In the genomic region with DNA sequence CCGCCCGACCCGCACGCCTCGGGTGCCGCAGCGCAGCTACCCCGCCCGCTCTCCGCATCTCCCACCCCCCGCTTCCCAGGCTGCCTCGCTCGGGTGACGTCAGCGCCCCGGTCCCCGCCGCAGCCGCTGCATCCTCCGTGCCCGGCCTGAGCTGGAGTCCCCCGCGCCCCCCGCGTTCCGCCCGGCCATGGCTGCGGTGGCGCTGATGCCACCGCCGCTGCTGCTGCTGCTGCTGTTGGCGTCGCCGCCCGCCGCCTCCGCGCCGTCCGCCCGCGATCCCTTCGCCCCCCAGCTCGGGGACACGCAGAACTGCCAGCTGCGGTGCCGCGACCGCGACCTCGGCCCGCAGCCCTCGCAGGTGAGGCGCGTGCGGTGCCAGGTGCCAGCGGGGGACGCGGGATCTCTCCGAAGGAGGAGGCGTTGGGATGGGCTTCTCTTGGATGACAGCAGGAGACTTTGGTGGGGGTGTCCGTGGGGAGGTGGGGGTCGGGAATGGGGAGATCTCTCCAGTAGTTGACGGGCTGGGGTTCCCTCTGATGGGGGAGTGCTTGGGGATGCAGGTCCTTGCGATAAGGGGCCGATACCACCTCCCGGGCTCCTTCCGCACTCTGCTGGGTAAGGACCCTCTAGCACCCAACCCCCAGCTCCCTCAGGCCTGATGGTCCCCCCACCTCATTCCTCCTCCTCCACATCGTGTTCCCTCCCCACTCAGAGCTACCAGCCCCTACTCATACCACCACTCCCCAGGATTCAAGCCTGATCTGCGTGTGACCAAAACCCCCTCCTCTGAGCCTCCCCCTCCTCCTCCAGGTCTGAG, we compare ENCODE assay signal across 8 cellular contexts. TPM values are rescaled to one million over a fixed set of nuclear protein-coding genes. Genes with fewer than 3 reads are reported as not detected.
DNase-seq lines count a peak whose midpoint lies in the region; ATAC-seq and TF ChIP-seq lines count a peak whose summit lies in the region.
"Had no signal": no experiment of that assay in that cellular context is flagged by ENCODE, and none has a peak within 500 bp of the region (broad histone marks: within the 10 kb centered on the region; RNA-seq: fewer than 3 reads in every experiment).

A gene (plus strand): TSS at position 99 of the 817 bp plus-strand sequence. CDS start 89 bp downstream, at position 188.

- H3K79me1 ChIP-seq in H9 (ENCODE audit: insufficient read depth, low read depth, low read length, poor library complexity, severe bottlenecking) = no peaks in the 10 kb centered on the region

- H3K4me3 Mint-ChIP-seq in H9 (peak within 1 kb of the TSS; percentile 64 to 88), nephron (peak within 1 kb of the TSS; percentile 80 to 81 (median 80))

- no peak for ATAC-seq in GM18873 (IDR thresholded peaks at IDR 0.05; ENCODE audit: low FRiP score, unreplicated experiment)

- H3K23me2 ChIP-seq in H9 (ENCODE audit: insufficient read length, low read depth, low read length, poor library complexity, severe bottlenecking) = peaks cover 27% of the 10 kb centered on the region

- H4K91ac ChIP-seq in H9 (ENCODE audit: insufficient read length, low read depth, low read length) = no peak within 1 kb of the TSS

- no peak within 1 kb of the TSS for H4K5ac ChIP-seq in H9 (ENCODE audit: insufficient read length, low read depth, low read length)

- H3K14ac ChIP-seq in H9 (ENCODE audit: insufficient read depth, low read length) = no peak within 1 kb of the TSS; the same call in 1 of the 2 replicates

- no peaks in the 10 kb centered on the region for H4K20me1 ChIP-seq in H9 (ENCODE audit: control insufficient read depth, insufficient read depth, insufficient read length)

- no peak for DNase-seq in H9
- DNase-seq in T-helper 9 cell = peak; percentile 55
- peak; percentile 39 for DNase-seq in effector CD4-positive, alpha-beta T cell
- DNase-seq in iPS-NIHi7 (ENCODE audit: extremely low spot score) = no peak
- no peak for DNase-seq in Kasumi-1 (lab: John Stamatoyannopoulos, UW)

- H2BK5ac ChIP-seq in H9 (ENCODE audit: insufficient read length, low read length) = no peak within 1 kb of the TSS

- H2AK5ac ChIP-seq in H9 (ENCODE audit: insufficient read length, low read length) = no peak within 1 kb of the TSS

- H3K27me3 Mint-ChIP-seq in H9 (ENCODE audit: low read depth) (peaks cover 92% of the 10 kb centered on the region), nephron (ENCODE audit: low read depth) (peaks cover 94% of the 10 kb centered on the region)

- TF ChIP-seq CTCF in H9 (conservative IDR thresholded peaks at IDR 0.05) (no peak), nephron (IDR thresholded peaks at IDR 0.05; ENCODE audit: unreplicated experiment in 3 of 3) (no peak)

- no CpG with 5 or more reads among the region's 70 CpGs for WGBS in H9 (ENCODE audit: extremely low coverage, insufficient read length, low lambda C conversion rate)

- H3K79me2 ChIP-seq in H9 (ENCODE audit: insufficient read depth, low read length) = no peaks in the 10 kb centered on the region

- H2BK20ac ChIP-seq in H9 (ENCODE audit: low read depth, low read length, poor library complexity, severe bottlenecking) = no peak within 1 kb of the TSS

- peaks cover 17% of the 10 kb centered on the region for H3K4me1 ChIP-seq in H9 (ENCODE audit: insufficient read depth, low read length)

- H3K27me3 ChIP-seq in H9 (ENCODE audit: insufficient read depth, low read length) = peaks cover 59% of the 10 kb centered on the region

- no peak within 1 kb of the TSS for H3T11ph ChIP-seq in H9 (ENCODE audit: low read length)

- no peaks in the 10 kb centered on the region for H3K9me3 ChIP-seq in H9 (ENCODE audit: control insufficient read depth, low read depth, low read length)

- H3K18ac ChIP-seq in H9 (ENCODE audit: insufficient read length, low read depth, low read length) = no peak within 1 kb of the TSS

- H3K9me3 Mint-ChIP-seq in H9 (peaks cover 6 to 7% of the 10 kb centered on the region in 2 experiments), nephron (peaks cover 7% of the 10 kb centered on the region)

- no peak within 1 kb of the TSS for H3K9ac ChIP-seq in H9 (ENCODE audit: extremely low read depth, insufficient read length, low read length)

- H3K27ac Mint-ChIP-seq in H9 (no peak within 1 kb of the TSS), nephron (no peak within 1 kb of the TSS)

- H3K36me3 Mint-ChIP-seq in H9 (ENCODE audit: insufficient read depth in 1 of 3, low read depth in 3 of 3) = peaks cover 0 to 7% (median 4%) of the 10 kb centered on the region in 3 experiments; a peak in 5 of 7 replicates
- peaks cover 4% of the 10 kb centered on the region for H3K36me3 Mint-ChIP-seq in nephron (ENCODE audit: low read depth)

- no peak within 1 kb of the TSS for H2BK120ac ChIP-seq in H9 (ENCODE audit: low read depth, low read length, poor library complexity, severe bottlenecking)

- H2AFZ ChIP-seq in H9 (ENCODE audit: low read length) = no peak within 1 kb of the TSS

- H3K4ac ChIP-seq in H9 (ENCODE audit: low read depth, low read length) = no peak within 1 kb of the TSS

- peak within 1 kb of the TSS; percentile 44 for H3K4me2 ChIP-seq in H9 (ENCODE audit: insufficient read depth, insufficient read length, low read length)

- H3K4me1 Mint-ChIP-seq in H9 (peaks cover 39 to 48% of the 10 kb centered on the region in 2 experiments), nephron (peaks cover 13% of the 10 kb centered on the region)

- no peak within 1 kb of the TSS for H2BK15ac ChIP-seq in H9 (ENCODE audit: low read depth, low read length)

- H3K27ac ChIP-seq in H9 (ENCODE audit: insufficient read length, low read depth, low read length) = no peak within 1 kb of the TSS

- H3K23ac ChIP-seq in H9 (ENCODE audit: insufficient read length, low read depth, low read length) = no peak within 1 kb of the TSS

- H2BK12ac ChIP-seq in H9 (ENCODE audit: insufficient read length, low read depth, low read length) = no peak within 1 kb of the TSS

- H4K8ac ChIP-seq in H9 (replicated peaks; ENCODE audit: insufficient read length, low read depth, low read length) = no peak within 1 kb of the TSS

- no peak within 1 kb of the TSS for H3K56ac ChIP-seq in H9 (ENCODE audit: insufficient read length, low read depth, low read length)

RNA-seq across cellular contexts. Expression of the gene that starts here (rescaled TPM):
- total RNA-seq in H9 (2021) = 11.2 and 12.0 TPM in 2 replicates
- total RNA-seq: T-helper 2 cell treated with Interferon-gamma antibody and Interleukin-4, amounts not matched to agents 100 ng/mL and 5 ng/mL, for 36 hours had no signal

Comparison
In these comparisons a context has a peak if more than half of its experiments do, and no peak if none do; other contexts are left out.
1. DNase-seq: peak in T-helper 9 cell (single experiment) and effector CD4-positive, alpha-beta T cell (single experiment); none in H9 (single experiment), iPS-NIHi7 (single experiment) and Kasumi-1 (0 of 2).